Comparison of ENCODE assay signal across 10 cellular contexts in the genomic region with DNA sequence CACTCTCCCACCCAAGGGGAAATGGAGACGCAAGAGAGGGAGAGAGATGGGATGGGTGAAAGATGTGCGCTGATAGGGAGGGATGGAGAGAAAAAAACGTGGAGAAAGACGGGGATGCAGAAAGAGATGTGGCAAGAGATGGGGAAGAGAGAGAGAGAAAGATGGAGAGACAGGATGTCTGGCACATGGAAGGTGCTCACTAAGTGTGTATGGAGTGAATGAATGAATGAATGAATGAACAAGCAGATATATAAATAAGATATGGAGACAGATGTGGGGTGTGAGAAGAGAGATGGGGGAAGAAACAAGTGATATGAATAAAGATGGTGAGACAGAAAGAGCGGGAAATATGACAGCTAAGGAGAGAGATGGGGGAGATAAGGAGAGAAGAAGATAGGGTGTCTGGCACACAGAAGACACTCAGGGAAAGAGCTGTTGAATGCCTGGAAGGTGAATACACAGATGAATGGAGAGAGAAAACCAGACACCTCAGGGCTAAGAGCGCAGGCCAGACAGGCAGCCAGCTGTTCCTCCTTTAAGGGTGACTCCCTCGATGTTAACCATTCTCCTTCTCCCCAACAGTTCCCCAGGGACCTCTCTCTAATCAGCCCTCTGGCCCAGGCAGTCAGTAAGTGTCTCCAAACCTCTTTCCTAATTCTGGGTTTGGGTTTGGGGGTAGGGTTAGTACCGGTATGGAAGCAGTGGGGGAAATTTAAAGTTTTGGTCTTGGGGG. TPM values are rescaled to one million over a fixed set of nuclear protein-coding genes. Genes with fewer than 3 reads are reported as not detected.
DNase-seq lines count a peak whose midpoint lies in the region; ATAC-seq and TF ChIP-seq lines count a peak whose summit lies in the region.
"Had no signal": no experiment of that assay in that cellular context is flagged by ENCODE, and none has a peak within 500 bp of the region (broad histone marks: within the 10 kb centered on the region; RNA-seq: fewer than 3 reads in every experiment).

No MANE protein-coding gene starts in this region.

- peak overlapping the region; percentile 99 for H3K27ac Mint-ChIP-seq in activated CD4-positive, alpha-beta memory T cell treated with anti-CD3 and anti-CD28 coated beads for 36 hours

- H3K36me3 ChIP-seq in heart left ventricle (peaks cover 0 to 10% (median 0%) of the 10 kb centered on the region in 9 donors), right lobe of liver (no peaks in the 10 kb centered on the region), upper lobe of left lung (no peaks in the 10 kb centered on the region)

- H3K27me3 Mint-ChIP-seq in activated CD4-positive, alpha-beta memory T cell treated with anti-CD3 and anti-CD28 coated beads for 36 hours, result peaks cover 2% of the 10 kb centered on the region

- no peaks in the 10 kb centered on the region for H3K9me3 Mint-ChIP-seq in activated CD4-positive, alpha-beta memory T cell treated with anti-CD3 and anti-CD28 coated beads for 36 hours

- no peak for ATAC-seq in heart left ventricle
- no peak for ATAC-seq in left cardiac atrium
- ATAC-seq in right lobe of liver, result no peak
- ATAC-seq in upper lobe of left lung (ENCODE audit: low FRiP score in 2 of 2), result no peak
- ATAC-seq in GM21390 (IDR thresholded peaks at IDR 0.05; ENCODE audit: unreplicated experiment), result no peak

- H3K4me1 Mint-ChIP-seq in activated CD4-positive, alpha-beta memory T cell treated with anti-CD3 and anti-CD28 coated beads for 36 hours (ENCODE audit: low read depth), result peaks cover 49% of the 10 kb centered on the region

- no peak for TF ChIP-seq CTCF in heart left ventricle (IDR thresholded peaks at IDR 0.05)
- no peak for TF ChIP-seq CTCF in right lobe of liver (IDR thresholded peaks at IDR 0.05)
- no peak for TF ChIP-seq CTCF in upper lobe of left lung (IDR thresholded peaks at IDR 0.05)
- TF ChIP-seq CTCF in GM13976 (IDR thresholded peaks at IDR 0.05; ENCODE audit: borderline replicate concordance, control extremely low read depth, extremely low read depth, insufficient read depth, missing control alignments), result no peak

- TF ChIP-seq POLR2A in heart left ventricle (IDR thresholded peaks at IDR 0.05) (no peak), right lobe of liver (IDR thresholded peaks at IDR 0.05) (no peak), upper lobe of left lung (IDR thresholded peaks at IDR 0.05) (no peak)

- H3K27me3 ChIP-seq in heart left ventricle (no peaks in the 10 kb centered on the region), right lobe of liver (no peaks in the 10 kb centered on the region), upper lobe of left lung (no peaks in the 10 kb centered on the region)

- intact Hi-C loops in heart left ventricle (cut with DNase I) (no loop called here), left cardiac atrium (cut with DNase I) (no loop called here), right lobe of liver (cut with DNase I) (no loop called here)
- intact Hi-C loops in activated CD4-positive, alpha-beta memory T cell treated with anti-CD3 and anti-CD28 coated beads for 36 hours (cut with micrococcal nuclease), result loop anchor here (2.0 to 10.0 kb wide), 4 partner anchors 17 to 1279 kb away; a partner anchor contains a TSS

- in situ Hi-C loops in GM13976 (cut with MboI; ENCODE audit: low sequenced_read_pairs, unreplicated experiment), result no loop called here

- peak overlapping the region; percentile 97 for H3K4me3 Mint-ChIP-seq in activated CD4-positive, alpha-beta memory T cell treated with anti-CD3 and anti-CD28 coated beads for 36 hours

- POLR2A ChIA-PET in activated CD4-positive, alpha-beta memory T cell treated with anti-CD3 and anti-CD28 coated beads for 36 hours (lab: Charles Lee), result interaction anchor here (1.1 to 18.2 kb wide), 9 partner anchors 4 to 237 kb away, joined by 3 to 259 read pairs (median 115); a partner anchor contains a TSS

- peak overlapping the region; percentile 28 to 74 (median 52) for H3K4me3 ChIP-seq in heart left ventricle
- H3K4me3 ChIP-seq in right lobe of liver, result peak overlapping the region; percentile 11 to 32 (median 31)
- H3K4me3 ChIP-seq in upper lobe of left lung, result peak overlapping the region in 3 of 4 donors; percentile 35 to 53 (median 43)

- H3K9me3 ChIP-seq in heart left ventricle (no peaks in the 10 kb centered on the region), right lobe of liver (no peaks in the 10 kb centered on the region), upper lobe of left lung (no peaks in the 10 kb centered on the region)

- H3K36me3 Mint-ChIP-seq in activated CD4-positive, alpha-beta memory T cell treated with anti-CD3 and anti-CD28 coated beads for 36 hours, result peaks cover 65% of the 10 kb centered on the region

- DNase-seq in heart left ventricle (no peak), left cardiac atrium (no peak), right lobe of liver (no peak), upper lobe of left lung (no peak), glomerular visceral epithelial cell (ENCODE audit: extremely low spot score) (no peak), GM13976 (ENCODE audit: low spot score) (no peak)
- no peak for DNase-seq in activated CD4-positive, alpha-beta memory T cell treated with anti-CD3 and anti-CD28 coated beads for 36 hours
- DNase-seq: cortex of kidney, NCI-H1092 had no signal

- peak overlapping the region in 11 of 12 donors; percentile 45 to 88 (median 73) for H3K27ac ChIP-seq in heart left ventricle
- no peak overlapping the region for H3K27ac ChIP-seq in right lobe of liver
- peak overlapping the region in 3 of 4 donors; percentile 40 to 81 (median 73) for H3K27ac ChIP-seq in upper lobe of left lung

- TF ChIP-seq EP300 in upper lobe of left lung (IDR thresholded peaks at IDR 0.05), result no peak

- CTCF ChIA-PET in activated CD4-positive, alpha-beta memory T cell treated with anti-CD3 and anti-CD28 coated beads for 36 hours (lab: Charles Lee), result interaction anchor here (0.6 to 28.8 kb wide), 5 partner anchors 8 to 44 kb away, joined by 3 to 1658 read pairs (median 7); a partner anchor contains a TSS

- 60 to 64% (median 61%) methylated on average over 8 of the region's 8 CpGs for WGBS in heart left ventricle, 4 donors
- 45% methylated on average over 7 of the region's 8 CpGs for WGBS in right lobe of liver (ENCODE audit: insufficient coverage, low coverage, low lambda C conversion rate, missing lambda C conversion rate)
- 65 to 69% methylated on average over 8 of the region's 8 CpGs for WGBS in upper lobe of left lung, 2 donors

- H3K4me1 ChIP-seq in heart left ventricle (peaks cover 0 to 53% (median 6%) of the 10 kb centered on the region in 12 donors), right lobe of liver (no peaks in the 10 kb centered on the region), upper lobe of left lung (peaks cover 3 to 7% (median 5%) of the 10 kb centered on the region in 4 donors)

RNA-seq across cellular contexts. Expression of a gene that starts 0.8 kb away (rescaled TPM):
- 1 to 10 TPM in 3 of 9 donors, under 1 TPM in 5, not detected in 1; 0.32 to 7.6 (median 0.51) TPM for total RNA-seq in heart left ventricle
- polyA plus RNA-seq in heart left ventricle, result under 1 TPM; 0.15 to 0.32 TPM
- under 1 TPM; 0.53 to 0.92 TPM for total RNA-seq in left cardiac atrium
- total RNA-seq in activated CD4-positive, alpha-beta memory T cell treated with anti-CD3 and anti-CD28 coated beads for 36 hours, result 100 to 1,000 TPM; 165 to 167 TPM
- 1 to 10 TPM in 1 of 6 experiments, under 1 TPM in 1, not detected in 4; 0.15 to 1.0 TPM for total RNA-seq in right lobe of liver
- total RNA-seq in upper lobe of left lung, result 1 to 10 TPM in 5 of 6 donors, under 1 TPM in 1; 0.33 to 6.6 (median 2.9) TPM

RNA-seq across cellular contexts. Expression of a gene that starts 4.0 kb away (rescaled TPM):
- total RNA-seq in heart left ventricle, result under 1 TPM in 2 of 9 donors, not detected in 7; 0.18 to 0.64 TPM
- under 1 TPM in 1 of 2 donors, not detected in 1; 0.07 TPM for polyA plus RNA-seq in heart left ventricle
- not detected for total RNA-seq in left cardiac atrium
- 100 to 1,000 TPM; 696 to 733 TPM for total RNA-seq in activated CD4-positive, alpha-beta memory T cell treated with anti-CD3 and anti-CD28 coated beads for 36 hours
- total RNA-seq in right lobe of liver, result under 1 TPM in 1 of 6 experiments, not detected in 5; 0.20 TPM
- 1 to 10 TPM in 2 of 6 donors, not detected in 4; 1.6 to 1.8 TPM for total RNA-seq in upper lobe of left lung

RNA-seq across cellular contexts. Expression of a gene that starts 6.1 kb away (rescaled TPM):
- total RNA-seq in heart left ventricle (10 to 100 TPM in 1 of 9 donors, 1 to 10 TPM in 2, under 1 TPM in 2, not detected in 4; 0.30 to 15.6 (median 1.0) TPM), left cardiac atrium (1 to 10 TPM in 1 of 2 donors, under 1 TPM in 1; 0.84 to 1.4 TPM), right lobe of liver (1 to 10 TPM in 2 of 6 experiments, under 1 TPM in 4; 0.28 to 2.2 (median 0.62) TPM), upper lobe of left lung (10 to 100 TPM in 1 of 6 donors, 1 to 10 TPM in 2, not detected in 3; 1.3 to 18.7 (median 8.2) TPM)
- polyA plus RNA-seq in heart left ventricle, result under 1 TPM; 0.50 to 0.72 TPM
- total RNA-seq in activated CD4-positive, alpha-beta memory T cell treated with anti-CD3 and anti-CD28 coated beads for 36 hours, result 100 to 1,000 TPM; 161 to 164 TPM

RNA-seq across cellular contexts. Expression of a gene that starts 10.0 kb away (rescaled TPM):
- total RNA-seq in heart left ventricle (10 to 100 TPM in 2 of 9 donors, 1 to 10 TPM in 6, not detected in 1; 1.6 to 58.0 (median 3.7) TPM), left cardiac atrium (10 to 100 TPM in 1 of 2 donors, 1 to 10 TPM in 1; 9.4 to 16.0 TPM), right lobe of liver (10 to 100 TPM in 1 of 6 experiments, 1 to 10 TPM in 5; 1.5 to 21.5 (median 6.7) TPM), upper lobe of left lung (100 to 1,000 TPM in 1 of 6 donors, 10 to 100 TPM in 3, 1 to 10 TPM in 2; 7.7 to 132 (median 33.5) TPM)
- 1 to 10 TPM; 2.3 to 5.2 TPM for polyA plus RNA-seq in heart left ventricle
- 10 to 100 TPM; 15.7 to 16.9 TPM for total RNA-seq in activated CD4-positive, alpha-beta memory T cell treated with anti-CD3 and anti-CD28 coated beads for 36 hours

RNA-seq across cellular contexts. Expression of a gene that starts 16.7 kb away (rescaled TPM):
- total RNA-seq in heart left ventricle, result 1 to 10 TPM in 1 of 9 donors, under 1 TPM in 1, not detected in 7; 1.00 to 2.5 TPM
- not detected for polyA plus RNA-seq in heart left ventricle
- under 1 TPM in 1 of 2 donors, not detected in 1; 0.47 TPM for total RNA-seq in left cardiac atrium
- total RNA-seq in activated CD4-positive, alpha-beta memory T cell treated with anti-CD3 and anti-CD28 coated beads for 36 hours, result 10 to 100 TPM; 11.7 to 12.2 TPM
- total RNA-seq in right lobe of liver, result under 1 TPM in 3 of 6 experiments, not detected in 3; 0.20 to 0.55 (median 0.46) TPM
- total RNA-seq in upper lobe of left lung, result 1 to 10 TPM in 1 of 6 donors, under 1 TPM in 3, not detected in 2; 0.54 to 2.0 (median 0.70) TPM

Comparison
In these comparisons a context has a peak if more than half of its experiments do, and no peak if none do; other contexts are left out.
1. H3K27ac ChIP-seq: peak in heart left ventricle (11 of 12) and upper lobe of left lung (3 of 4); none in right lobe of liver (0 of 3).
2. RNA of a gene that starts 0.8 kb away (total RNA-seq): 165 to 167 TPM in activated CD4-positive, alpha-beta memory T cell treated with anti-CD3 and anti-CD28 coated beads for 36 hours; 0.33 to 6.6 TPM in upper lobe of left lung, 0.53 to 0.92 TPM in left cardiac atrium, 0.32 to 7.6 TPM in heart left ventricle and 0.15 to 1.0 TPM in right lobe of liver; every median in the first group is over 10 times any median in the second.
3. RNA of a gene that starts 4.0 kb away (total RNA-seq): 696 to 733 TPM in activated CD4-positive, alpha-beta memory T cell treated with anti-CD3 and anti-CD28 coated beads for 36 hours; 1.6 to 1.8 TPM in upper lobe of left lung, not detected in left cardiac atrium, 0.18 to 0.64 TPM in heart left ventricle and 0.20 TPM in right lobe of liver; every median in the first group is over 100 times any median in the second.
4. RNA of a gene that starts 6.1 kb away (total RNA-seq): 161 to 164 TPM in activated CD4-positive, alpha-beta memory T cell treated with anti-CD3 and anti-CD28 coated beads for 36 hours; 0.84 to 1.4 TPM in left cardiac atrium, 1.3 to 18.7 TPM in upper lobe of left lung, 0.28 to 2.2 TPM in right lobe of liver and 0.30 to 15.6 TPM in heart left ventricle; every median in the first group is over 4 times any median in the second.
5. Peak in every context shown above with its lines, with median percentiles within 50 percentile points of each other: H3K4me3 ChIP-seq.